In the genomic region with DNA sequence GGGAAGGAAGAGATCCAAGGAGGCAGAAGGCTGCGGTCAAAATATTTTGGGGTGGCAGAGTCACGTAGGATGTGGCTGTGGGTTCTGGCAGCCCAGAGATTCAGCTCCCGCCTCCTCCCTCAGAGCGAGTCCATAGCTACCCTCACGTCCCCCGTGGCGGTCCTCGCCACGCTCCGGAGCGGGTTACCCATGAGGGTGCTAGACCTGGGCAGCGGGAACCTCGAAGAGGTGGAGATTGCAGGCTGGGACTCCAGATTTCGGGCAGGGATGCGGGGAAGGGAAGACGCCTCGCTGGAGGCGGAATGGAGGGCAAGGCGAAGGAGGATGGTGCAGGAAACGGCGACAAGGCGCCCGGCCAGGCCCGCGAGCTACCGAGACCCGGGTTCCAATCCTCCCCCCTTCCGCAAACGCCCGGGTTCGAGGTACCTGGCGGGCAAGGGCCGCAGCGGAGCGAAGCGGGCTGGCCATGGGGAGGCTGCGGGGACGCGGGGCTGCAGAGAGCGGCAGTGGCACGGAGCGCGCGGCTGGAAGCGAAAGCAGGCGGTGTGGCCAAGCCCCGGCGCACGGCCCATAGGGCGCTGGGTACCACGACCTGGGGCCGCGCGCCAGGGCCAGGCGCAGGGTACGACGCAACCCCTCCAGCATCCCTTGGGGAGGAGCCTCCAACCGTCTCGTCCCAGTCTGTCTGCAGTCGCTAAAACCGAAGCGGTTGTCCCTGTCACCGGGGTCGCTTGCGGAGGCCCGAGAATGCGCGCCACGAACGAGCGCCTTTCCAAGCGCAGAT, we compare ENCODE assay signal across 8 cellular contexts. TPM values are rescaled to one million over a fixed set of nuclear protein-coding genes. Genes with fewer than 3 reads are reported as not detected.
A peak's percentile ranks its signal among the peaks of the same experiment; 100 is the strongest.
DNase-seq lines count a peak whose midpoint lies in the region; ATAC-seq, FAIRE-seq and TF ChIP-seq lines count a peak whose summit lies in the region.

No MANE protein-coding gene starts in this region.

- H3K4me3 Mint-ChIP-seq in activated naive CD8-positive, alpha-beta T cell treated with anti-CD3 and anti-CD28 coated beads, Interleukin-2, amount 50 U/mL, for 24 hours: peak overlapping the region; percentile 90

- intact Hi-C loops in posterior cingulate gyrus (cut with DNase I): no loop called here

- H3K4me3 ChIP-seq in right atrium auricular region: peak overlapping the region; percentile 35 to 57
- no peak overlapping the region for H3K4me3 ChIP-seq in Karpas-422 (ENCODE audit: low read length)

- no peak overlapping the region for H3K4me2 ChIP-seq in Karpas-422 (ENCODE audit: low read depth, low read length, poor library complexity, severe bottlenecking)

- no peaks in the 10 kb centered on the region for H3K36me3 ChIP-seq in right atrium auricular region
- no peaks in the 10 kb centered on the region; the same call in 1 of the 2 replicates for H3K36me3 ChIP-seq in Karpas-422 (ENCODE audit: insufficient read depth, low read length)

- DNase-seq in GM12892 (ENCODE audit: insufficient read length) (peak; percentile 38), right atrium auricular region (ENCODE audit: low spot score) (no peak), posterior cingulate gyrus (peak; percentile 30 to 91 (median 48)), Karpas-422 (no peak)
- DNase-seq in activated naive CD8-positive, alpha-beta T cell treated with anti-CD3 and anti-CD28 coated beads, Interleukin-2, amount 50 U/mL, for 24 hours: peak; percentile 50

- H3K4me1 Mint-ChIP-seq in activated naive CD8-positive, alpha-beta T cell treated with anti-CD3 and anti-CD28 coated beads, Interleukin-2, amount 50 U/mL, for 24 hours: peaks cover 41% of the 10 kb centered on the region

- no peak for TF ChIP-seq POLR2A in GM12892 (IDR thresholded peaks at IDR 0.05; ENCODE audit: low read depth, low read length)

- peak; percentile 24 for FAIRE-seq in GM12892 (lab: Jason Lieb, UNC)

- H3K36me3 Mint-ChIP-seq in activated naive CD8-positive, alpha-beta T cell treated with anti-CD3 and anti-CD28 coated beads, Interleukin-2, amount 50 U/mL, for 24 hours (ENCODE audit: low read depth): peaks cover 12% of the 10 kb centered on the region

- H3K27me3 Mint-ChIP-seq in activated naive CD8-positive, alpha-beta T cell treated with anti-CD3 and anti-CD28 coated beads, Interleukin-2, amount 50 U/mL, for 24 hours: peaks cover 24% of the 10 kb centered on the region

- no peak for TF ChIP-seq CTCF in right atrium auricular region (IDR thresholded peaks at IDR 0.05)

- H3K9me3 ChIP-seq in right atrium auricular region (no peaks in the 10 kb centered on the region), Karpas-422 (ENCODE audit: low read length) (no peaks in the 10 kb centered on the region)

- ATAC-seq in HG02938 (IDR thresholded peaks at IDR 0.05; ENCODE audit: unreplicated experiment): peak; percentile 35
- ATAC-seq in activated naive CD8-positive, alpha-beta T cell treated with anti-CD3 and anti-CD28 coated beads, Interleukin-2, amount 50 U/mL, for 24 hours: peak; percentile 47
- no peak for ATAC-seq in HG03565 (IDR thresholded peaks at IDR 0.05; ENCODE audit: unreplicated experiment)
- no peak for ATAC-seq in HG03457 (IDR thresholded peaks at IDR 0.05; ENCODE audit: unreplicated experiment)

- peaks cover 94% of the 10 kb centered on the region for H3K79me2 ChIP-seq in Karpas-422 (ENCODE audit: low read length)

- peaks cover 5% of the 10 kb centered on the region for H3K9me3 Mint-ChIP-seq in activated naive CD8-positive, alpha-beta T cell treated with anti-CD3 and anti-CD28 coated beads, Interleukin-2, amount 50 U/mL, for 24 hours

- no peaks in the 10 kb centered on the region for H3K9me2 ChIP-seq in Karpas-422 (replicated peaks; ENCODE audit: insufficient read depth, low read length)

- no peak overlapping the region for H3K9ac ChIP-seq in Karpas-422 (ENCODE audit: low read length)

- H3K27ac Mint-ChIP-seq in activated naive CD8-positive, alpha-beta T cell treated with anti-CD3 and anti-CD28 coated beads, Interleukin-2, amount 50 U/mL, for 24 hours: peak overlapping the region; percentile 95

- H3K27ac ChIP-seq in right atrium auricular region (peak overlapping the region; percentile 14 to 58), Karpas-422 (ENCODE audit: low read length) (no peak overlapping the region)

- H2AFZ ChIP-seq in Karpas-422 (ENCODE audit: low read length): no peak overlapping the region

- H3K27me3 ChIP-seq in right atrium auricular region (no peaks in the 10 kb centered on the region), Karpas-422 (ENCODE audit: low read length) (no peaks in the 10 kb centered on the region)

- H4K20me1 ChIP-seq in Karpas-422 (ENCODE audit: insufficient read depth, low read depth, low read length): no peaks in the 10 kb centered on the region

- H3K4me1 ChIP-seq in right atrium auricular region: peaks cover 0 to 20% of the 10 kb centered on the region in 2 donors
- H3K4me1 ChIP-seq in Karpas-422 (ENCODE audit: low read length): peaks cover 22% of the 10 kb centered on the region

RNA-seq across cellular contexts. Expression of a gene that starts 46.2 kb away (rescaled TPM):
- 60.5 TPM for polyA plus RNA-seq in GM12892 (2012; ENCODE audit: missing spikeins)
- total RNA-seq in right atrium auricular region: 10 to 100 TPM in 1 of 2 donors, 1 to 10 TPM in 1; 3.4 to 13.1 TPM
- total RNA-seq in Karpas-422 (2014; rRNA removed; shearing (Covaris generic); ENCODE audit: low replicate concordance): 183 and 190 TPM in 2 replicates

Comparison
In these comparisons a context has a peak if more than half of its experiments do, and no peak if none do; other contexts are left out.
1. DNase-seq: peak in GM12892 (single experiment), activated naive CD8-positive, alpha-beta T cell treated with anti-CD3 and anti-CD28 coated beads, Interleukin-2, amount 50 U/mL, for 24 hours (single experiment) and posterior cingulate gyrus (10 of 10); none in right atrium auricular region (single experiment) and Karpas-422 (single experiment).
2. ATAC-seq: peak in HG02938 (single experiment) and activated naive CD8-positive, alpha-beta T cell treated with anti-CD3 and anti-CD28 coated beads, Interleukin-2, amount 50 U/mL, for 24 hours (single experiment); none in HG03565 (single experiment) and HG03457 (single experiment).
3. RNA of a gene that starts 46.2 kb away (total RNA-seq): 183 to 190 TPM in Karpas-422; 3.4 to 13.1 TPM in right atrium auricular region; every median in the first group is over 10 times any median in the second.